Comparison of ENCODE assay signal across 1 cellular context in the genomic region with DNA sequence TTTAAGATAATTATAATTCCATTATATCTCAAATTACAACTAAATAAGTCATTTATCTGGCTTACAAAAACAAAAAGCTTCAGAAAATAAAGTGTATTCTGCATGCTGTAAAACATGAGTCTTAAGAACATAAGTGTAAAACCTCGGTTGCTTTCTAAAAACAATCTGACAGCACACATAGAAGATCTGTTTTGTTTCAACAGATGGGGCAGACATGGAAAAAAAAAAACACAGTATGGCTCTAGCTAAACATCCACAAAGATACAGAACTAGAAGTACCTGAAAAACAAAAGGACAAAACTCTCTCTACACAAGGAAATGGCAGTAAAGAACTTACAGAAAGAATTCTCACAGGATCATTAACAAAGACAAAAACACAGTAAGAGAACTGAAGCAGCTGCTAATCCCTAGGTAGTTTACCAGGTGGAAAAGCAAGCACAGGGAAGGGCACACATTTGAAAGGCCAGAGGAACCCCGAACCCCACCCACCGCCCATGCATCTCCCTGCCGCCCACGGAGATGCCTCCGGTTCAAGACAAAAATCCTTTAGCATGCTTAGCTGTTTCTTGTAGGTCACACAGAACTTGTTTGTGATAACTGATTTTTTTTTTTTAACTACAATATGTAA.
TF ChIP-seq lines count a peak whose summit lies in the region.

No MANE protein-coding gene starts in this region.

TF ChIP-seq in GM23338, 12 proteins besides CTCF, POLR2A, EP300 and RAD21:
- TF ChIP-seq, protein P1, sequence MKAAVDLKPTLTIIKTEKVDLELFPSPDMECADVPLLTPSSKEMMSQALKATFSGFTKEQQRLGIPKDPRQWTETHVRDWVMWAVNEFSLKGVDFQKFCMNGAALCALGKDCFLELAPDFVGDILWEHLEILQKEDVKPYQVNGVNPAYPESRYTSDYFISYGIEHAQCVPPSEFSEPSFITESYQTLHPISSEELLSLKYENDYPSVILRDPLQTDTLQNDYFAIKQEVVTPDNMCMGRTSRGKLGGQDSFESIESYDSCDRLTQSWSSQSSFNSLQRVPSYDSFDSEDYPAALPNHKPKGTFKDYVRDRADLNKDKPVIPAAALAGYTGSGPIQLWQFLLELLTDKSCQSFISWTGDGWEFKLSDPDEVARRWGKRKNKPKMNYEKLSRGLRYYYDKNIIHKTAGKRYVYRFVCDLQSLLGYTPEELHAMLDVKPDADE (IDR thresholded peaks at IDR 0.05): no peak
- TF ChIP-seq, protein P2, sequence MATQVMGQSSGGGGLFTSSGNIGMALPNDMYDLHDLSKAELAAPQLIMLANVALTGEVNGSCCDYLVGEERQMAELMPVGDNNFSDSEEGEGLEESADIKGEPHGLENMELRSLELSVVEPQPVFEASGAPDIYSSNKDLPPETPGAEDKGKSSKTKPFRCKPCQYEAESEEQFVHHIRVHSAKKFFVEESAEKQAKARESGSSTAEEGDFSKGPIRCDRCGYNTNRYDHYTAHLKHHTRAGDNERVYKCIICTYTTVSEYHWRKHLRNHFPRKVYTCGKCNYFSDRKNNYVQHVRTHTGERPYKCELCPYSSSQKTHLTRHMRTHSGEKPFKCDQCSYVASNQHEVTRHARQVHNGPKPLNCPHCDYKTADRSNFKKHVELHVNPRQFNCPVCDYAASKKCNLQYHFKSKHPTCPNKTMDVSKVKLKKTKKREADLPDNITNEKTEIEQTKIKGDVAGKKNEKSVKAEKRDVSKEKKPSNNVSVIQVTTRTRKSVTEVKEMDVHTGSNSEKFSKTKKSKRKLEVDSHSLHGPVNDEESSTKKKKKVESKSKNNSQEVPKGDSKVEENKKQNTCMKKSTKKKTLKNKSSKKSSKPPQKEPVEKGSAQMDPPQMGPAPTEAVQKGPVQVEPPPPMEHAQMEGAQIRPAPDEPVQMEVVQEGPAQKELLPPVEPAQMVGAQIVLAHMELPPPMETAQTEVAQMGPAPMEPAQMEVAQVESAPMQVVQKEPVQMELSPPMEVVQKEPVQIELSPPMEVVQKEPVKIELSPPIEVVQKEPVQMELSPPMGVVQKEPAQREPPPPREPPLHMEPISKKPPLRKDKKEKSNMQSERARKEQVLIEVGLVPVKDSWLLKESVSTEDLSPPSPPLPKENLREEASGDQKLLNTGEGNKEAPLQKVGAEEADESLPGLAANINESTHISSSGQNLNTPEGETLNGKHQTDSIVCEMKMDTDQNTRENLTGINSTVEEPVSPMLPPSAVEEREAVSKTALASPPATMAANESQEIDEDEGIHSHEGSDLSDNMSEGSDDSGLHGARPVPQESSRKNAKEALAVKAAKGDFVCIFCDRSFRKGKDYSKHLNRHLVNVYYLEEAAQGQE (IDR thresholded peaks at IDR 0.05; ENCODE audit: unreplicated experiment): no peak
- TF ChIP-seq NANOG (IDR thresholded peaks at IDR 0.05; ENCODE audit: borderline replicate concordance): peak; percentile 65
- no peak for TF ChIP-seq JUNB (IDR thresholded peaks at IDR 0.05; ENCODE audit: unreplicated experiment)
